In the genomic region with DNA sequence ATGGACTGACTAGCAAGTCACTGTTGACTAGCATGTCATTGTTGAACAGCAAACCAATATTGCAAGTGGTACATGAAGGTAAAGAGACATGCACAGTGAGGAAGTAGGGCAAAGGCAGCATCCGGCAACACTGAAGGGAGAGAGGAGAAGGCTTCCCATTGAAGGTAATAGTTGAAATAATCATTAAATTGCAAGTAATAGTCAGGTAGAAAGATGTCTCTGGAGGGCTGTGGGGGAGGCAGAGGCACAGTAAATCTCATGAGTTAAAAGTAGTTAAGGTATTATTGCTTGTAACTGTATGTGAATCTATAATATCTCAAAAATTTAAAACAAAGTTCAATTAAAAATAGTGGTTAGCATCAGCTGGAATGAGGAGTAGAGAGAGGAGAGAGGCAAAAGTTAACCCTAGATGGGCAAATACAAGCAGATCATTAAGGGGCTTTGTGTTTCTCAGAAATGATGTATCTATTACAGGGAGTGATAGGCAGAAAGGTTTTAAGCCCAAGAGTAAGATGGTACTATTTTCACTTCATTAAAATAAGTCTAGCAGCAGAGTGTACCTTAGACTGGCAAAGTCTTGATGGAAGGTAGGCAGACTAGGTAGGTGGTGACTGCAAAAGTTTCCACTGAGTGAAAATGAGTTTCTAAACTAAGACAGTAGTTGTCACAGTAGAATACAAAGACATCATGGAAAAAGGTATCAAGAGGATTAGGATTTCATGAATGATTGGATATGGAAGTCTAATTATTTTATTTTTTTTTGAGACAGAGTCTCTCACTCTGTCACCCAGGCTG, we compare ENCODE assay signal across 9 cellular contexts.
"Had no signal": no experiment of that assay in that cellular context is flagged by ENCODE, and none has a peak within 500 bp of the region (broad histone marks: within the 10 kb centered on the region; RNA-seq: fewer than 3 reads in every experiment).

No MANE protein-coding gene starts in this region.

- DNase-seq: IMR-90, Kasumi-1, KBM-7, KG1 had no signal

- H3K36me3 Mint-ChIP-seq: IgD-negative memory B cell had no signal

- ATAC-seq: HepG2, K562 had no signal

- H3K9ac ChIP-seq: KMS-11 had no signal

- H3K4me2 ChIP-seq: KMS-11 had no signal

- H3K4me1 Mint-ChIP-seq: IgD-negative memory B cell had no signal

- H3K4me3 Mint-ChIP-seq: IgD-negative memory B cell had no signal

- H3K4me3 ChIP-seq: K562 had no signal

- H3K27ac Mint-ChIP-seq: IgD-negative memory B cell had no signal

- H3K27me3 Mint-ChIP-seq: IgD-negative memory B cell had no signal

- H3K27ac ChIP-seq: HL-60, KMS-11 had no signal
